ENCODE assay signal across 8 cellular contexts in genomic region chr5:78908173-78908901, GRCh38.
A peak's percentile ranks its signal among the peaks of the same experiment; 100 is the strongest.
DNase-seq lines count a peak whose midpoint lies in the region; ATAC-seq and TF ChIP-seq lines count a peak whose summit lies in the region.

No MANE protein-coding gene starts in this region.

- H3K9me3 ChIP-seq in vagina: no peaks in the 10 kb centered on the region
- H3K9me3 ChIP-seq in CD8-positive, alpha-beta memory T cell (ENCODE audit: low read length): no peaks in the 10 kb centered on the region

- no peaks in the 10 kb centered on the region for H3K9me3 Mint-ChIP-seq in CD8-positive, alpha-beta memory T cell

- no peak overlapping the region for H3K4me3 Mint-ChIP-seq in CD8-positive, alpha-beta memory T cell

- H3K4me1 ChIP-seq in vagina: peaks cover 28% of the 10 kb centered on the region
- H3K4me1 ChIP-seq in CD8-positive, alpha-beta memory T cell (ENCODE audit: insufficient read depth, low read length): no peaks in the 10 kb centered on the region

- H3K36me3 Mint-ChIP-seq in CD8-positive, alpha-beta memory T cell: peaks cover 1 to 14% (median 7%) of the 10 kb centered on the region in 3 donors

- POLR2A ChIA-PET in CD8-positive, alpha-beta memory T cell (lab: Charles Lee): no interaction called here

- H3K4me3 ChIP-seq in coronary artery (peak overlapping the region; percentile 52), vagina (no peak overlapping the region)
- no peak overlapping the region for H3K4me3 ChIP-seq in CD8-positive, alpha-beta memory T cell (ENCODE audit: low read length)

- peaks cover 0 to 1% of the 10 kb centered on the region in 2 donors for H3K27me3 Mint-ChIP-seq in CD8-positive, alpha-beta memory T cell

- ATAC-seq in HG03565 (IDR thresholded peaks at IDR 0.05; ENCODE audit: unreplicated experiment) (no peak), HG02885 (IDR thresholded peaks at IDR 0.05; ENCODE audit: poor library complexity, unreplicated experiment) (no peak)

- TF ChIP-seq CTCF in coronary artery (IDR thresholded peaks at IDR 0.05) (no peak), vagina (IDR thresholded peaks at IDR 0.05) (no peak)

- CTCF ChIA-PET in CD8-positive, alpha-beta memory T cell (lab: Charles Lee): no interaction called here

- DNase-seq in DMS79 (lab: John Stamatoyannopoulos, UW) (peak; percentile 72), NCI-H2171 treated with DMSO at 0.1 percent for 48 hours (lab: John Stamatoyannopoulos, UW) (peak; percentile 89), coronary artery (ENCODE audit: low spot score) (no peak), medulla oblongata (ENCODE audit: extremely low spot score) (peak; percentile 69), vagina (ENCODE audit: extremely low spot score in 2 of 2) (no peak)
- no peak for DNase-seq in CD8-positive, alpha-beta memory T cell

- H3K36me3 ChIP-seq in vagina: no peaks in the 10 kb centered on the region
- no peaks in the 10 kb centered on the region for H3K36me3 ChIP-seq in CD8-positive, alpha-beta memory T cell (ENCODE audit: insufficient read depth, low read length)

- no peaks in the 10 kb centered on the region for H3K27me3 ChIP-seq in vagina
- no peaks in the 10 kb centered on the region for H3K27me3 ChIP-seq in CD8-positive, alpha-beta memory T cell (ENCODE audit: insufficient read depth, low read length, poor library complexity, severe bottlenecking)

- TF ChIP-seq POLR2A in vagina (IDR thresholded peaks at IDR 0.05): no peak

- intact Hi-C loops in vagina (cut with DNase I): no loop called here

- no peak overlapping the region for H3K27ac Mint-ChIP-seq in CD8-positive, alpha-beta memory T cell

- H3K27ac ChIP-seq in coronary artery (peak overlapping the region; percentile 64 to 86), vagina (peak overlapping the region; percentile 34)
- H3K27ac ChIP-seq in CD8-positive, alpha-beta memory T cell (ENCODE audit: low read depth, low read length): no peak overlapping the region

- H3K4me1 Mint-ChIP-seq in CD8-positive, alpha-beta memory T cell: no peaks in the 10 kb centered on the region

Comparison
In these comparisons a context has a peak if more than half of its experiments do, and no peak if none do; other contexts are left out.
1. DNase-seq: peak in DMS79 (single experiment), NCI-H2171 treated with DMSO at 0.1 percent for 48 hours (single experiment) and medulla oblongata (single experiment); none in coronary artery (single experiment), vagina (0 of 2) and CD8-positive, alpha-beta memory T cell (0 of 5).